In genomic region chr7:6502886-6503285, GRCh38 we compare ENCODE assay signal across 9 cellular contexts. TPM values are rescaled to one million over a fixed set of nuclear protein-coding genes. Genes with fewer than 3 reads are reported as not detected.
DNase-seq lines count a peak whose midpoint lies in the region; ATAC-seq, FAIRE-seq and TF ChIP-seq lines count a peak whose summit lies in the region.
"Had no signal": no experiment of that assay in that cellular context is flagged by ENCODE, and none has a peak within 500 bp of the region (broad histone marks: within the 10 kb centered on the region; RNA-seq: fewer than 3 reads in every experiment).

No MANE protein-coding gene starts in this region.

- no peak for TF ChIP-seq CTCF in Peyer's patch (IDR thresholded peaks at IDR 0.05)

- no peak for ATAC-seq in HG03469 (IDR thresholded peaks at IDR 0.05; ENCODE audit: unreplicated experiment)

- H3K27ac ChIP-seq in Peyer's patch = peak overlapping the region in 2 of 4 donors; percentile 87 to 97
- H3K27ac ChIP-seq in small intestine (ENCODE audit: low read depth in 1 of 2, low read length in 1 of 2) = no peak overlapping the region

- no peak for TF ChIP-seq POLR2A in Peyer's patch (IDR thresholded peaks at IDR 0.05)

- DNase-seq in NCI-H1417 (lab: John Stamatoyannopoulos, UW) = peak in 2 of 3 experiments; percentile 33 to 44
- DNase-seq in NCI-H1417 treated with DMSO at 0.1 percent for 48 hours (lab: John Stamatoyannopoulos, UW) = no peak
- no peak for DNase-seq in Peyer's patch
- DNase-seq in small intestine = peak; percentile 16
- no peak for DNase-seq in activated CD8-positive, alpha-beta memory T cell treated with anti-CD3 and anti-CD28 coated beads for 24 hours
- DNase-seq in MG63 = no peak

- H3K27me3 ChIP-seq in Peyer's patch = no peaks in the 10 kb centered on the region
- no peaks in the 10 kb centered on the region for H3K27me3 ChIP-seq in small intestine (ENCODE audit: control insufficient read depth in 2 of 2, insufficient read depth in 2 of 2, low read length in 2 of 2)
- H3K27me3 ChIP-seq in MG63 = no peaks in the 10 kb centered on the region

- WGBS in small intestine, 3 donors = 15 to 44% (median 31%) methylated on average over 13 of the region's 13 CpGs

- H3K4me3 ChIP-seq in Peyer's patch (peak overlapping the region; percentile 73 to 87 (median 83)), iPS-18c (ENCODE audit: insufficient read depth, low read depth, low read length) (peak overlapping the region; percentile 71), small intestine (ENCODE audit: low read depth in 1 of 2, low read length in 2 of 2) (peak overlapping the region in 1 of 2 donors; percentile 57), MG63 (no peak overlapping the region)

- H3K9me3 ChIP-seq in Peyer's patch (no peaks in the 10 kb centered on the region), iPS-18c (ENCODE audit: control insufficient read depth, insufficient read depth, low read length) (no peaks in the 10 kb centered on the region), small intestine (ENCODE audit: control insufficient read depth, low read depth) (no peaks in the 10 kb centered on the region), MG63 (no peaks in the 10 kb centered on the region)

- H3K36me3 ChIP-seq in Peyer's patch (no peaks in the 10 kb centered on the region), small intestine (ENCODE audit: control insufficient read depth in 2 of 2, insufficient read depth in 2 of 2, low read length in 2 of 2) (no peaks in the 10 kb centered on the region), MG63 (no peaks in the 10 kb centered on the region)

- no peak for FAIRE-seq in small intestine (lab: Jason Lieb, UNC)

- H3K4me1 ChIP-seq in Peyer's patch (peaks cover 0 to 14% (median 6%) of the 10 kb centered on the region in 4 donors), small intestine (ENCODE audit: control insufficient read depth in 2 of 2, insufficient read depth in 1 of 2, low read depth in 1 of 2, low read length in 1 of 2) (no peaks in the 10 kb centered on the region)

RNA-seq across cellular contexts. Expression of gene KDELR2, which starts 18.9 kb away (rescaled TPM):
- 100 to 1,000 TPM in 2 of 4 donors, 10 to 100 TPM in 2; 47.9 to 156 (median 115) TPM for total RNA-seq in Peyer's patch
- 100 to 1,000 TPM in 1 of 3 donors, 10 to 100 TPM in 2; 85.9 to 181 (median 90.8) TPM for polyA plus RNA-seq in small intestine
- total RNA-seq in MG63 (2014; rRNA removed; shearing (Covaris generic); ENCODE audit: low replicate concordance) = 200 and 249 TPM in 2 replicates

RNA-seq across cellular contexts. Expression of gene GRID2IP, which starts 48.4 kb away (rescaled TPM):
- total RNA-seq in Peyer's patch = under 1 TPM in 3 of 4 donors, not detected in 1; 0.40 to 0.95 (median 0.88) TPM
- polyA plus RNA-seq in small intestine = under 1 TPM in 2 of 3 donors, not detected in 1; 0.22 to 0.34 TPM
- not detected in 2 replicates for total RNA-seq in MG63 (2014; rRNA removed; shearing (Covaris generic); ENCODE audit: low replicate concordance)
- total RNA-seq: HT-29 had no signal

RNA-seq across cellular contexts. Expression of gene DAGLB, which starts 55.1 kb away (rescaled TPM):
- 10 to 100 TPM in 3 of 4 donors, 1 to 10 TPM in 1; 9.1 to 36.3 (median 24.3) TPM for total RNA-seq in Peyer's patch
- polyA plus RNA-seq in small intestine = 10 to 100 TPM in 2 of 3 donors, 1 to 10 TPM in 1; 8.8 to 22.4 (median 21.9) TPM
- 15.6 and 59.1 TPM in 2 replicates for total RNA-seq in MG63 (2014; rRNA removed; shearing (Covaris generic); ENCODE audit: low replicate concordance)

Comparison
In these comparisons a context has a peak if more than half of its experiments do, and no peak if none do; other contexts are left out.
1. DNase-seq: peak in NCI-H1417 (2 of 3) and small intestine (single experiment); none in NCI-H1417 treated with DMSO at 0.1 percent for 48 hours (single experiment), Peyer's patch (0 of 3), activated CD8-positive, alpha-beta memory T cell treated with anti-CD3 and anti-CD28 coated beads for 24 hours (single experiment) and MG63 (single experiment).